8 cellular contexts compared by ENCODE assay signal in genomic region chrX:119266364-119266995, GRCh38. TPM values are rescaled to one million over a fixed set of nuclear protein-coding genes. Genes with fewer than 3 reads are reported as not detected.
A peak's percentile ranks its signal among the peaks of the same experiment; 100 is the strongest.
DNase-seq lines count a peak whose midpoint lies in the region; ATAC-seq and TF ChIP-seq lines count a peak whose summit lies in the region.

No MANE protein-coding gene starts in this region.

- no peak for TF ChIP-seq POLR2A in breast epithelium (IDR thresholded peaks at IDR 0.05)

- peak; percentile 65 for TF ChIP-seq CTCF in GM10266 (IDR thresholded peaks at IDR 0.05; ENCODE audit: control insufficient read depth, insufficient read depth, low read depth, missing control alignments)
- TF ChIP-seq CTCF in breast epithelium (IDR thresholded peaks at IDR 0.05), result peak; percentile 12 to 31 (median 31)
- TF ChIP-seq CTCF in lung (IDR thresholded peaks at IDR 0.05; ENCODE audit: control extremely low read depth, extremely low read depth), result peak; percentile 12

- peak; percentile 15 for DNase-seq in Ammon's horn (ENCODE audit: low spot score)
- DNase-seq in GM10266 (ENCODE audit: extremely low spot score), result peak; percentile 31
- peak; percentile 9 for DNase-seq in NCI-H2227 treated with DMSO at 0.1 percent for 48 hours (lab: John Stamatoyannopoulos, UW)
- DNase-seq in breast epithelium (ENCODE audit: low spot score in 2 of 2), result no peak
- DNase-seq in lung (ENCODE audit: low spot score), result no peak
- DNase-seq in aorta, result no peak
- no peak for DNase-seq in NCI-H1930 (lab: John Stamatoyannopoulos, UW)

- WGBS in lung, 2 donors, result 14 to 26% methylated on average over 5 of the region's 5 CpGs
- 10 to 14% methylated on average over 5 of the region's 5 CpGs for WGBS in aorta, 2 donors

- H3K27me3 ChIP-seq in breast epithelium (peaks cover 0 to 40% of the 10 kb centered on the region in 2 donors), lung (ENCODE audit: control insufficient read depth, insufficient read depth) (no peaks in the 10 kb centered on the region), aorta (ENCODE audit: control insufficient read depth in 1 of 2, insufficient read depth in 2 of 2, low read length in 1 of 2) (no peaks in the 10 kb centered on the region)

- H3K9me3 ChIP-seq in breast epithelium (no peaks in the 10 kb centered on the region), lung (ENCODE audit: control insufficient read depth in 2 of 2, insufficient read depth in 1 of 2, low read length in 1 of 2) (no peaks in the 10 kb centered on the region), aorta (ENCODE audit: control insufficient read depth, low read length) (no peaks in the 10 kb centered on the region)

- intact Hi-C loops in breast epithelium (cut with DNase I; ENCODE audit: low total_unique reads) (no loop called here), aorta (cut with DNase I) (no loop called here)

- no peak for ATAC-seq in lung (ENCODE audit: insufficient read depth, low FRiP score)
- no peak for ATAC-seq in aorta (ENCODE audit: low FRiP score)
- no peak for ATAC-seq in HG02759 (IDR thresholded peaks at IDR 0.05; ENCODE audit: unreplicated experiment)

- H3K36me3 ChIP-seq in breast epithelium (no peaks in the 10 kb centered on the region), lung (ENCODE audit: control insufficient read depth in 2 of 2, insufficient read depth in 2 of 2, low read length in 2 of 2) (no peaks in the 10 kb centered on the region), aorta (ENCODE audit: control insufficient read depth in 1 of 2, insufficient read depth in 2 of 2, low read length in 1 of 2) (no peaks in the 10 kb centered on the region)

- no peaks in the 10 kb centered on the region for H3K4me1 ChIP-seq in breast epithelium
- H3K4me1 ChIP-seq in lung (ENCODE audit: control insufficient read depth in 2 of 2, insufficient read depth in 2 of 2, low read length in 2 of 2), result no peaks in the 10 kb centered on the region
- no peaks in the 10 kb centered on the region for H3K4me1 ChIP-seq in aorta (ENCODE audit: control insufficient read depth in 1 of 2, insufficient read depth in 2 of 2, low read length in 2 of 2)

- H3K4me3 ChIP-seq in breast epithelium (no peak overlapping the region), lung (no peak overlapping the region), aorta (ENCODE audit: low read length in 2 of 2) (no peak overlapping the region)

- H3K27ac ChIP-seq in breast epithelium (no peak overlapping the region), lung (ENCODE audit: low read depth in 1 of 2, low read length in 1 of 2) (no peak overlapping the region), aorta (ENCODE audit: low read depth in 1 of 2, low read length in 2 of 2) (no peak overlapping the region)

RNA-seq across cellular contexts. Expression of gene PGRMC1, which starts 30.4 kb away (rescaled TPM):
- 100 to 1,000 TPM; 118 to 217 (median 177) TPM for total RNA-seq in breast epithelium
- 100 to 1,000 TPM in 1 of 2 donors, 10 to 100 TPM in 1; 84.7 to 142 TPM for total RNA-seq in lung
- 10 to 100 TPM; 59.1 to 73.3 TPM for polyA plus RNA-seq in lung
- total RNA-seq in aorta, result 10 to 100 TPM; 79.0 to 92.8 TPM
- 10 to 100 TPM; 64.9 to 90.7 TPM for polyA plus RNA-seq in aorta

Comparison
In these comparisons a context has a peak if more than half of its experiments do, and no peak if none do; other contexts are left out.
1. DNase-seq: peak in Ammon's horn (single experiment), GM10266 (single experiment) and NCI-H2227 treated with DMSO at 0.1 percent for 48 hours (single experiment); none in breast epithelium (0 of 2), lung (single experiment), aorta (0 of 2) and NCI-H1930 (0 of 2).
2. CTCF ChIP-seq: peak in every context shown above with its lines; median percentile 65 in GM10266; 31 in breast epithelium; 12 in lung.